Comparison of ENCODE assay signal across 12 cellular contexts in genomic region chr14:92658160-92658559, GRCh38.
DNase-seq lines count a peak whose midpoint lies in the region; ATAC-seq and TF ChIP-seq lines count a peak whose summit lies in the region.
"Had no signal": no experiment of that assay in that cellular context is flagged by ENCODE, and none has a peak within 500 bp of the region (broad histone marks: within the 10 kb centered on the region; RNA-seq: fewer than 3 reads in every experiment).

No MANE protein-coding gene starts in this region.

- peak overlapping the region; percentile 90 for H3K27ac ChIP-seq in naive thymus-derived CD4-positive, alpha-beta T cell (ENCODE audit: low read depth, low read length)
- peak overlapping the region; percentile 76 to 96 (median 90) for H3K27ac ChIP-seq in upper lobe of left lung

- DNase-seq in activated naive CD4-positive, alpha-beta T cell treated with anti-CD3 and anti-CD28 coated beads, Interleukin-2, amount 50 U/mL, for 16 hours, result no peak
- DNase-seq in activated naive CD4-positive, alpha-beta T cell treated with anti-CD3 and anti-CD28 coated beads, Interleukin-2, amount 50 U/mL, for 72 hours (ENCODE audit: low spot score in 2 of 2), result no peak
- DNase-seq in naive thymus-derived CD4-positive, alpha-beta T cell, result no peak
- DNase-seq in upper lobe of left lung (no peak), C1 segment of cervical spinal cord (lab: John Stamatoyannopoulos, UW) (no peak)
- no peak for DNase-seq in stimulated activated CD4-positive, alpha-beta T cell treated with anti-CD3 and anti-CD28 coated beads, Interleukin-4, amount 100 ng/mL, for 4 hours
- DNase-seq: NCI-H2029; NCI-H526; stimulated activated CD4-positive, alpha-beta T cell treated with anti-CD3 and anti-CD28 coated beads, Interleukin-12 subunit alpha, Interleukin-12 subunit beta, amount 100 ng/mL, for 4 hours had no signal

- CTCF ChIA-PET in naive thymus-derived CD4-positive, alpha-beta T cell (lab: Charles Lee), result interaction anchor here (3.1 kb wide), 1 partner anchor 44 kb away, joined by 24 read pairs; no protein-coding TSS in a partner anchor

- peaks cover 98% of the 10 kb centered on the region for H3K4me1 Mint-ChIP-seq in activated naive CD4-positive, alpha-beta T cell treated with anti-CD3 and anti-CD28 coated beads, Interleukin-2, amount 50 U/mL, for 24 hours
- peaks cover 71 to 94% (median 86%) of the 10 kb centered on the region in 7 donors for H3K4me1 Mint-ChIP-seq in naive thymus-derived CD4-positive, alpha-beta T cell
- H3K4me1 Mint-ChIP-seq: mesothelial cell of epicardium had no signal

- WGBS in upper lobe of left lung, 2 donors, result 76 to 88% methylated on average over 13 of the region's 13 CpGs

- intact Hi-C loops in naive thymus-derived CD4-positive, alpha-beta T cell (cut with micrococcal nuclease), result loop anchor here in 1 of 2 donors (10.0 kb wide), 2 partner anchors 783 to 1243 kb away; partner anchors contain the start of gene CCDC88C

- peaks cover 29% of the 10 kb centered on the region for H3K36me3 Mint-ChIP-seq in activated naive CD4-positive, alpha-beta T cell treated with anti-CD3 and anti-CD28 coated beads, Interleukin-2, amount 50 U/mL, for 24 hours
- peaks cover 69 to 77% of the 10 kb centered on the region in 2 donors for H3K36me3 Mint-ChIP-seq in activated naive CD4-positive, alpha-beta T cell treated with anti-CD3 and anti-CD28 coated beads, Interleukin-2, amount 50 U/mL, for 72 hours
- H3K36me3 Mint-ChIP-seq in naive thymus-derived CD4-positive, alpha-beta T cell, result peaks cover 23 to 78% (median 73%) of the 10 kb centered on the region in 5 donors

- H3K27me3 ChIP-seq in naive thymus-derived CD4-positive, alpha-beta T cell (ENCODE audit: control insufficient read depth in 2 of 2, insufficient read depth in 2 of 2, low read length in 2 of 2), result no peaks in the 10 kb centered on the region
- H3K27me3 ChIP-seq in upper lobe of left lung, result no peaks in the 10 kb centered on the region

- peak overlapping the region; percentile 30 for H3K4me3 Mint-ChIP-seq in activated naive CD4-positive, alpha-beta T cell treated with anti-CD3 and anti-CD28 coated beads, Interleukin-2, amount 50 U/mL, for 24 hours
- H3K4me3 Mint-ChIP-seq in naive thymus-derived CD4-positive, alpha-beta T cell, result peak overlapping the region in 9 of 10 donors; percentile 67 to 100 (median 100)
- H3K4me3 Mint-ChIP-seq: mesothelial cell of epicardium had no signal

- POLR2A ChIA-PET in naive thymus-derived CD4-positive, alpha-beta T cell (lab: Charles Lee), result interaction anchor here (0.7 to 20.6 kb wide), 3 partner anchors 10 to 41 kb away, joined by 3 to 341 read pairs (median 10); no protein-coding TSS in a partner anchor

- H3K4me3 ChIP-seq in naive thymus-derived CD4-positive, alpha-beta T cell (ENCODE audit: low read length), result peak overlapping the region; percentile 21
- no peak overlapping the region for H3K4me3 ChIP-seq in upper lobe of left lung

- no peak for TF ChIP-seq EP300 in upper lobe of left lung (IDR thresholded peaks at IDR 0.05)

- H3K27ac Mint-ChIP-seq in activated naive CD4-positive, alpha-beta T cell treated with anti-CD3 and anti-CD28 coated beads, Interleukin-2, amount 50 U/mL, for 24 hours, result peak overlapping the region; percentile 89
- H3K27ac Mint-ChIP-seq in activated naive CD4-positive, alpha-beta T cell treated with anti-CD3 and anti-CD28 coated beads, Interleukin-2, amount 50 U/mL, for 72 hours, result peak overlapping the region; percentile 9 to 61
- peak overlapping the region; percentile 8 to 99 (median 93) for H3K27ac Mint-ChIP-seq in naive thymus-derived CD4-positive, alpha-beta T cell
- H3K27ac Mint-ChIP-seq: mesothelial cell of epicardium had no signal

- H3K27me3 Mint-ChIP-seq in activated naive CD4-positive, alpha-beta T cell treated with anti-CD3 and anti-CD28 coated beads, Interleukin-2, amount 50 U/mL, for 24 hours, result no peaks in the 10 kb centered on the region
- no peaks in the 10 kb centered on the region for H3K27me3 Mint-ChIP-seq in naive thymus-derived CD4-positive, alpha-beta T cell

- ATAC-seq in activated naive CD4-positive, alpha-beta T cell treated with anti-CD3 and anti-CD28 coated beads, Interleukin-2, amount 50 U/mL, for 72 hours, result no peak
- ATAC-seq in naive thymus-derived CD4-positive, alpha-beta T cell, result no peak
- ATAC-seq in upper lobe of left lung (ENCODE audit: low FRiP score in 2 of 2) (no peak), GM18498 (IDR thresholded peaks at IDR 0.05; ENCODE audit: unreplicated experiment) (no peak)

- no peak for TF ChIP-seq POLR2A in upper lobe of left lung (IDR thresholded peaks at IDR 0.05)

- no peak for TF ChIP-seq CTCF in upper lobe of left lung (IDR thresholded peaks at IDR 0.05)

- peaks cover 7 to 75% (median 28%) of the 10 kb centered on the region in 3 experiments for H3K36me3 ChIP-seq in naive thymus-derived CD4-positive, alpha-beta T cell (ENCODE audit: control insufficient read depth in 2 of 3, insufficient read depth in 3 of 3, low read length in 3 of 3)
- H3K36me3 ChIP-seq in upper lobe of left lung, result peaks cover 2 to 52% (median 20%) of the 10 kb centered on the region in 4 donors

- no peaks in the 10 kb centered on the region for H3K9me3 Mint-ChIP-seq in activated naive CD4-positive, alpha-beta T cell treated with anti-CD3 and anti-CD28 coated beads, Interleukin-2, amount 50 U/mL, for 24 hours
- H3K9me3 Mint-ChIP-seq in activated naive CD4-positive, alpha-beta T cell treated with anti-CD3 and anti-CD28 coated beads, Interleukin-2, amount 50 U/mL, for 72 hours, result no peaks in the 10 kb centered on the region
- H3K9me3 Mint-ChIP-seq in naive thymus-derived CD4-positive, alpha-beta T cell, result peaks cover 0 to 2% (median 0%) of the 10 kb centered on the region in 11 donors
- H3K9me3 Mint-ChIP-seq: mesothelial cell of epicardium had no signal

- peaks cover 39 to 55% of the 10 kb centered on the region in 2 donors for H3K4me1 ChIP-seq in naive thymus-derived CD4-positive, alpha-beta T cell (ENCODE audit: control insufficient read depth in 2 of 2, insufficient read depth in 2 of 2, low read length in 2 of 2)
- H3K4me1 ChIP-seq in upper lobe of left lung, result peaks cover 37 to 65% (median 50%) of the 10 kb centered on the region in 4 donors

- H3K9me3 ChIP-seq in naive thymus-derived CD4-positive, alpha-beta T cell (ENCODE audit: control insufficient read depth in 2 of 3, low read length in 3 of 3), result no peaks in the 10 kb centered on the region
- H3K9me3 ChIP-seq in upper lobe of left lung, result no peaks in the 10 kb centered on the region

Comparison
In these comparisons a context has a peak if more than half of its experiments do, and no peak if none do; other contexts are left out.
1. H3K27ac Mint-ChIP-seq: peak in every context shown above with its lines; median percentile 93 in naive thymus-derived CD4-positive, alpha-beta T cell; 89 in activated naive CD4-positive, alpha-beta T cell treated with anti-CD3 and anti-CD28 coated beads, Interleukin-2, amount 50 U/mL, for 24 hours; 35 in activated naive CD4-positive, alpha-beta T cell treated with anti-CD3 and anti-CD28 coated beads, Interleukin-2, amount 50 U/mL, for 72 hours.